In the genomic region with DNA sequence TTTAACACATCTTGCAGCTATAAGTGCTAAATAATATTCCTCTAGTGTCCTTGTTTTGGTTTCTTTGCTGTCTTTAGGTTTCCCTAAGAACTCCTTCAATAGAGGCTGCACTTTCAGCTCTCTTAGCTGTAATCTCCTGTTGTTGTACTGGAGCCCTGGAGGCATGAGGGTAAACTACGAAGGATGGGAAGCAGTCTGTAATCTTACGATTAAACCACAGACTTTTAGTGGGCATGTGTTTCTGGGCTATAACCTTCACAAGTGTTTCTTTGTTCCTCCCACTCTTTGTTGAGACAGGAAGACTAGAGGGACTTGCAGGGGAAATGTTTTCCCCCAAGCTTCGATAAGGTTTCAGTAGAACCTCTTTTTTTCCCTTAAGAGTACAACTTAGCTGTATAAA, we compare ENCODE assay signal across 1 cellular context.
TF ChIP-seq lines count a peak whose summit lies in the region.

No MANE protein-coding gene starts in this region.

TF ChIP-seq in H1, 55 proteins besides CTCF, POLR2A, EP300 and RAD21 (continued from another document):
- TF ChIP-seq BCL11A (IDR thresholded peaks at IDR 0.05; ENCODE audit: low read depth in 2 of 2, low read length in 2 of 2) (no peak), MAFK (IDR thresholded peaks at IDR 0.05; ENCODE audit: low read depth, low read length) (no peak), SRF (IDR thresholded peaks at IDR 0.05; ENCODE audit: low read depth, low read length) (no peak)
- TF ChIP-seq, protein P1, sequence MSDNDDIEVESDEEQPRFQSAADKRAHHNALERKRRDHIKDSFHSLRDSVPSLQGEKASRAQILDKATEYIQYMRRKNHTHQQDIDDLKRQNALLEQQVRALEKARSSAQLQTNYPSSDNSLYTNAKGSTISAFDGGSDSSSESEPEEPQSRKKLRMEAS (IDR thresholded peaks at IDR 0.05), result no peak
- TF ChIP-seq, protein P2, sequence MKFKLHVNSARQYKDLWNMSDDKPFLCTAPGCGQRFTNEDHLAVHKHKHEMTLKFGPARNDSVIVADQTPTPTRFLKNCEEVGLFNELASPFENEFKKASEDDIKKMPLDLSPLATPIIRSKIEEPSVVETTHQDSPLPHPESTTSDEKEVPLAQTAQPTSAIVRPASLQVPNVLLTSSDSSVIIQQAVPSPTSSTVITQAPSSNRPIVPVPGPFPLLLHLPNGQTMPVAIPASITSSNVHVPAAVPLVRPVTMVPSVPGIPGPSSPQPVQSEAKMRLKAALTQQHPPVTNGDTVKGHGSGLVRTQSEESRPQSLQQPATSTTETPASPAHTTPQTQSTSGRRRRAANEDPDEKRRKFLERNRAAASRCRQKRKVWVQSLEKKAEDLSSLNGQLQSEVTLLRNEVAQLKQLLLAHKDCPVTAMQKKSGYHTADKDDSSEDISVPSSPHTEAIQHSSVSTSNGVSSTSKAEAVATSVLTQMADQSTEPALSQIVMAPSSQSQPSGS (IDR thresholded peaks at IDR 0.05; ENCODE audit: low read length), result no peak
- TF ChIP-seq, protein P3, sequence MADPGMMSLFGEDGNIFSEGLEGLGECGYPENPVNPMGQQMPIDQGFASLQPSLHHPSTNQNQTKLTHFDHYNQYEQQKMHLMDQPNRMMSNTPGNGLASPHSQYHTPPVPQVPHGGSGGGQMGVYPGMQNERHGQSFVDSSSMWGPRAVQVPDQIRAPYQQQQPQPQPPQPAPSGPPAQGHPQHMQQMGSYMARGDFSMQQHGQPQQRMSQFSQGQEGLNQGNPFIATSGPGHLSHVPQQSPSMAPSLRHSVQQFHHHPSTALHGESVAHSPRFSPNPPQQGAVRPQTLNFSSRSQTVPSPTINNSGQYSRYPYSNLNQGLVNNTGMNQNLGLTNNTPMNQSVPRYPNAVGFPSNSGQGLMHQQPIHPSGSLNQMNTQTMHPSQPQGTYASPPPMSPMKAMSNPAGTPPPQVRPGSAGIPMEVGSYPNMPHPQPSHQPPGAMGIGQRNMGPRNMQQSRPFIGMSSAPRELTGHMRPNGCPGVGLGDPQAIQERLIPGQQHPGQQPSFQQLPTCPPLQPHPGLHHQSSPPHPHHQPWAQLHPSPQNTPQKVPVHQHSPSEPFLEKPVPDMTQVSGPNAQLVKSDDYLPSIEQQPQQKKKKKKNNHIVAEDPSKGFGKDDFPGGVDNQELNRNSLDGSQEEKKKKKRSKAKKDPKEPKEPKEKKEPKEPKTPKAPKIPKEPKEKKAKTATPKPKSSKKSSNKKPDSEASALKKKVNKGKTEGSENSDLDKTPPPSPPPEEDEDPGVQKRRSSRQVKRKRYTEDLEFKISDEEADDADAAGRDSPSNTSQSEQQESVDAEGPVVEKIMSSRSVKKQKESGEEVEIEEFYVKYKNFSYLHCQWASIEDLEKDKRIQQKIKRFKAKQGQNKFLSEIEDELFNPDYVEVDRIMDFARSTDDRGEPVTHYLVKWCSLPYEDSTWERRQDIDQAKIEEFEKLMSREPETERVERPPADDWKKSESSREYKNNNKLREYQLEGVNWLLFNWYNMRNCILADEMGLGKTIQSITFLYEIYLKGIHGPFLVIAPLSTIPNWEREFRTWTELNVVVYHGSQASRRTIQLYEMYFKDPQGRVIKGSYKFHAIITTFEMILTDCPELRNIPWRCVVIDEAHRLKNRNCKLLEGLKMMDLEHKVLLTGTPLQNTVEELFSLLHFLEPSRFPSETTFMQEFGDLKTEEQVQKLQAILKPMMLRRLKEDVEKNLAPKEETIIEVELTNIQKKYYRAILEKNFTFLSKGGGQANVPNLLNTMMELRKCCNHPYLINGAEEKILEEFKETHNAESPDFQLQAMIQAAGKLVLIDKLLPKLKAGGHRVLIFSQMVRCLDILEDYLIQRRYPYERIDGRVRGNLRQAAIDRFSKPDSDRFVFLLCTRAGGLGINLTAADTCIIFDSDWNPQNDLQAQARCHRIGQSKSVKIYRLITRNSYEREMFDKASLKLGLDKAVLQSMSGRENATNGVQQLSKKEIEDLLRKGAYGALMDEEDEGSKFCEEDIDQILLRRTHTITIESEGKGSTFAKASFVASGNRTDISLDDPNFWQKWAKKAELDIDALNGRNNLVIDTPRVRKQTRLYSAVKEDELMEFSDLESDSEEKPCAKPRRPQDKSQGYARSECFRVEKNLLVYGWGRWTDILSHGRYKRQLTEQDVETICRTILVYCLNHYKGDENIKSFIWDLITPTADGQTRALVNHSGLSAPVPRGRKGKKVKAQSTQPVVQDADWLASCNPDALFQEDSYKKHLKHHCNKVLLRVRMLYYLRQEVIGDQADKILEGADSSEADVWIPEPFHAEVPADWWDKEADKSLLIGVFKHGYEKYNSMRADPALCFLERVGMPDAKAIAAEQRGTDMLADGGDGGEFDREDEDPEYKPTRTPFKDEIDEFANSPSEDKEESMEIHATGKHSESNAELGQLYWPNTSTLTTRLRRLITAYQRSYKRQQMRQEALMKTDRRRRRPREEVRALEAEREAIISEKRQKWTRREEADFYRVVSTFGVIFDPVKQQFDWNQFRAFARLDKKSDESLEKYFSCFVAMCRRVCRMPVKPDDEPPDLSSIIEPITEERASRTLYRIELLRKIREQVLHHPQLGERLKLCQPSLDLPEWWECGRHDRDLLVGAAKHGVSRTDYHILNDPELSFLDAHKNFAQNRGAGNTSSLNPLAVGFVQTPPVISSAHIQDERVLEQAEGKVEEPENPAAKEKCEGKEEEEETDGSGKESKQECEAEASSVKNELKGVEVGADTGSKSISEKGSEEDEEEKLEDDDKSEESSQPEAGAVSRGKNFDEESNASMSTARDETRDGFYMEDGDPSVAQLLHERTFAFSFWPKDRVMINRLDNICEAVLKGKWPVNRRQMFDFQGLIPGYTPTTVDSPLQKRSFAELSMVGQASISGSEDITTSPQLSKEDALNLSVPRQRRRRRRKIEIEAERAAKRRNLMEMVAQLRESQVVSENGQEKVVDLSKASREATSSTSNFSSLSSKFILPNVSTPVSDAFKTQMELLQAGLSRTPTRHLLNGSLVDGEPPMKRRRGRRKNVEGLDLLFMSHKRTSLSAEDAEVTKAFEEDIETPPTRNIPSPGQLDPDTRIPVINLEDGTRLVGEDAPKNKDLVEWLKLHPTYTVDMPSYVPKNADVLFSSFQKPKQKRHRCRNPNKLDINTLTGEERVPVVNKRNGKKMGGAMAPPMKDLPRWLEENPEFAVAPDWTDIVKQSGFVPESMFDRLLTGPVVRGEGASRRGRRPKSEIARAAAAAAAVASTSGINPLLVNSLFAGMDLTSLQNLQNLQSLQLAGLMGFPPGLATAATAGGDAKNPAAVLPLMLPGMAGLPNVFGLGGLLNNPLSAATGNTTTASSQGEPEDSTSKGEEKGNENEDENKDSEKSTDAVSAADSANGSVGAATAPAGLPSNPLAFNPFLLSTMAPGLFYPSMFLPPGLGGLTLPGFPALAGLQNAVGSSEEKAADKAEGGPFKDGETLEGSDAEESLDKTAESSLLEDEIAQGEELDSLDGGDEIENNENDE (IDR thresholded peaks at IDR 0.05; ENCODE audit: insufficient replicate concordance, low read length), result no peak
